In the genomic region with DNA sequence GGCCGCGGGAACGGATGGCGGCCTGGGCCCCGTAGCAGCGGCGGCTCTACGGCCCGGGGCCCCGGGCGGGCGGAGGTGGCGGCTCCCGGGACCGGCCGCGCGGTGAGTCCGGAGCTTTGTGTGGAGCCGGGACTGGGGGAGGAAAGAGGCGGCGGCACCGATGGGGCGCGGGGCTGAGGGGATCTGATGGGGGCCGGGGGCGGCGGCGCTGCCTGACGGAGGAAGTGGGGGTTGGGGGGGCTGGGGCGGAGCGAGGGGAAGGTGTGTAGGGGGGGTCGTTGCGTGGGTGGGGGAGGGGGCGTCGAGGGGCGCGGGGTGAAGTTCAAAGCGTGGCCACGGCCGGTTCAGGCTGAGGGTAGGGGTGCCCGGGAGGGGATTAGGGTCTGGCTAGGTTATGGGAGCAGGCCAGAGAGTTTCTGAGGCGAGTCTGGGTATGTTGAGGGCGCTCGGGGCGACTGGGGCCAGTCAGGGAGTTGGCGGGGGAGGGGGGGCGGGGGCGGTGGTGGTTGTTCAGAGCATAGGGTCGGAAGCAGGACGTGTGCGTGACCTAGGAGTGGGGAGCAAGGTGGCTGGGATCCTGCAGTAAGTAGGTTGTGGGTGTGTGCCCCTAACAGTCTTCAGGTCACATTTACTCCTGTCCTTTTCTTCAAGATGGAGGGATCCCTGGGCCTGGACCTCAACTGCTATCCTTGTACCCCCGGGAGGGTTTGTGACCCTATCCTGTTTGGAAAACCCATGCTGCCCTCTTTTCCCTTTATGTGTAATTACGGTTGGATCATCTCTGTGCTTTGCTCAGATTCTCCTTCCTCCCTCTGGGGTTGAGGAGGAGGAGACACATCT, we compare ENCODE assay signal across 8 cellular contexts. TPM values are rescaled to one million over a fixed set of nuclear protein-coding genes. Genes with fewer than 3 reads are reported as not detected.
DNase-seq lines count a peak whose midpoint lies in the region; ATAC-seq and TF ChIP-seq lines count a peak whose summit lies in the region.

No MANE protein-coding gene starts in this region.

- ATAC-seq in HG03095 (IDR thresholded peaks at IDR 0.05; ENCODE audit: unreplicated experiment) = no peak

- DNase-seq in AG09319 (ENCODE audit: extremely low read depth, low read depth) (peak; percentile 56), GM19238 (ENCODE audit: insufficient read length, low spot score) (peak; percentile 37), NCI-H128 (lab: John Stamatoyannopoulos, UW; ENCODE audit: unreplicated experiment) (peak; percentile 24), cerebellum (ENCODE audit: low spot score) (peak; percentile 74), kidney glomerular epithelial cell (lab: John Stamatoyannopoulos, UW) (peak; percentile 65)
- peak in 3 of 4 experiments; percentile 18 to 36 (median 28) for DNase-seq in activated CD4-positive, CD25-positive, alpha-beta regulatory T cell (lab: John Stamatoyannopoulos, UW)
- peak; percentile 11 to 14 for DNase-seq in stimulated activated CD4-positive, alpha-beta T cell treated with anti-CD3 and anti-CD28 coated beads, Interleukin-15, amount 100 ng/mL, for 48 hours (ENCODE audit: low read depth in 2 of 2)

- TF ChIP-seq CTCF in AG09319 (IDR thresholded peaks at IDR 0.05; ENCODE audit: low read depth, low read length) = peak; percentile 4

RNA-seq across cellular contexts. Expression of a gene that starts 0.6 kb away (rescaled TPM):
- 37.7 TPM for total RNA-seq in cerebellum

Comparison
In these comparisons a context has a peak if more than half of its experiments do, and no peak if none do; other contexts are left out.
1. DNase-seq: peak in every context shown above with its lines; median percentile 74 in cerebellum; 65 in kidney glomerular epithelial cell; 56 in AG09319; 37 in GM19238; 28 in activated CD4-positive, CD25-positive, alpha-beta regulatory T cell; 24 in NCI-H128; 12 in stimulated activated CD4-positive, alpha-beta T cell treated with anti-CD3 and anti-CD28 coated beads, Interleukin-15, amount 100 ng/mL, for 48 hours.